In the genomic region with DNA sequence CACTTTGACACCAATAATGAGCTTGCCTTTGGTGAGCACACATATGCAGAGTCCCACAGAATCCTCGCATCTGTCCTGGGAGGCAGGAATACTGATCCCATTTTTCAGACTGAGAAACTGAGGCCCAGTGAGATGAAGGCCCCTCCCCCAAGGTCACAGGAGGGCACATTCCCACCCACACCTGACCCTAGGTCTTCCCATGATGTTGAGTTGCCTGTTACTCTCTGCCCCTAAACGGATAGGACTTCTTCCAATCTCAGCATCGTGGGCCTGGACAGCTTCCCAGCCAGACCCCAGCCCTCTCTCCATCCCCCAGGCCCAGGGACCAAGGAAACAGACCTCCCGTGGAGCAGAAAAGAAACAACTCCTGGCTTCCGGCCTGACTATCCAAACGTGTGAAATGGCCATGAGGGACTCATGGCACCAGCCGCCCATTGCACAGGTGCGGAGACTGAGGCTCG, we compare ENCODE assay signal across 8 cellular contexts. TPM values are rescaled to one million over a fixed set of nuclear protein-coding genes. Genes with fewer than 3 reads are reported as not detected.
DNase-seq lines count a peak whose midpoint lies in the region; ATAC-seq and TF ChIP-seq lines count a peak whose summit lies in the region.

No MANE protein-coding gene starts in this region.

- peak overlapping the region; percentile 81 for H3K9ac ChIP-seq in BLaER1
- H3K9ac ChIP-seq in mucosa of rectum (ENCODE audit: low read depth in 1 of 2, low read length in 2 of 2): peak overlapping the region; percentile 75 to 87

- TF ChIP-seq CTCF in MCF 10A (IDR thresholded peaks at IDR 0.05; ENCODE audit: unreplicated experiment): no peak

- no peaks in the 10 kb centered on the region for H3K9me3 Mint-ChIP-seq in MCF 10A (ENCODE audit: unreplicated experiment)

- POLR2A ChIA-PET in MCF 10A (lab: Yijun Ruan, JAX): interaction anchor here (1.0 to 1.8 kb wide), 5 partner anchors 9 to 933 kb away, joined by 3 to 6 read pairs (median 3); partner anchors contain the start of gene URM1

- peaks cover 31% of the 10 kb centered on the region for H4K20me1 ChIP-seq in BLaER1

- peak overlapping the region; percentile 79 for H3K27ac ChIP-seq in BLaER1
- peak overlapping the region; percentile 63 to 71 for H3K27ac ChIP-seq in mucosa of rectum (ENCODE audit: low read depth in 2 of 2, low read length in 2 of 2)

- H3K27me3 ChIP-seq in BLaER1: no peaks in the 10 kb centered on the region
- H3K27me3 ChIP-seq in mucosa of rectum (ENCODE audit: control insufficient read depth in 2 of 2, insufficient read depth in 2 of 2, low read length in 2 of 2): no peaks in the 10 kb centered on the region

- H3K4me1 ChIP-seq in BLaER1 (peaks cover 74% of the 10 kb centered on the region), mucosa of rectum (ENCODE audit: control insufficient read depth in 2 of 2, insufficient read depth in 2 of 2, low read length in 2 of 2) (peaks cover 11 to 22% of the 10 kb centered on the region in 2 donors)

- no TSS peak for BruUV-seq in MCF 10A (replicated peaks; lab: Mats Ljungman, UMichigan)

- H3K4me3 ChIP-seq in BLaER1: peak overlapping the region; percentile 83
- peak overlapping the region; percentile 82 to 86 for H3K4me3 ChIP-seq in mucosa of rectum (ENCODE audit: low read length in 2 of 2)

- H3K9me3 ChIP-seq in BLaER1 (no peaks in the 10 kb centered on the region), mucosa of rectum (ENCODE audit: control insufficient read depth in 2 of 2, low read length in 2 of 2) (no peaks in the 10 kb centered on the region)

- H3K36me3 ChIP-seq in BLaER1 (no peaks in the 10 kb centered on the region), mucosa of rectum (ENCODE audit: control insufficient read depth in 2 of 2, insufficient read depth in 2 of 2, low read length in 2 of 2) (no peaks in the 10 kb centered on the region)

- H3K4me1 Mint-ChIP-seq in MCF 10A (ENCODE audit: insufficient read depth, unreplicated experiment): peaks cover 22% of the 10 kb centered on the region

- CTCF ChIA-PET in MCF 10A (lab: Yijun Ruan, JAX): interaction anchor here (1.0 kb wide), 1 partner anchor 8 kb away, joined by 5 read pairs; no protein-coding TSS in a partner anchor

- peak; percentile 5 for ATAC-seq in HG03175 (IDR thresholded peaks at IDR 0.05; ENCODE audit: unreplicated experiment)
- ATAC-seq in GM18520 (IDR thresholded peaks at IDR 0.05; ENCODE audit: unreplicated experiment): no peak

- peak overlapping the region; percentile 97 for H3K4me2 ChIP-seq in BLaER1

- DNase-seq in MCF 10A (ENCODE audit: unreplicated experiment) (no peak), NCI-H510A (lab: John Stamatoyannopoulos, UW) (no peak), NCI-H1105 treated with DMSO at 0.1 percent for 48 hours (lab: John Stamatoyannopoulos, UW) (no peak), HuH-7 (ENCODE audit: low spot score) (no peak)

- no peaks in the 10 kb centered on the region for H3K27me3 Mint-ChIP-seq in MCF 10A (ENCODE audit: insufficient read depth, unreplicated experiment)

- H3K27ac Mint-ChIP-seq in MCF 10A (ENCODE audit: low read depth, unreplicated experiment): peak overlapping the region; percentile 79

- intact Hi-C loops in MCF 10A (cut with micrococcal nuclease): no loop called here

- peak overlapping the region; percentile 78 for H3K4me3 Mint-ChIP-seq in MCF 10A (ENCODE audit: unreplicated experiment)

- H3K36me3 Mint-ChIP-seq in MCF 10A (ENCODE audit: insufficient read depth, unreplicated experiment): peaks cover under 1% of the 10 kb centered on the region

RNA-seq across cellular contexts. Expression of gene SH3GLB2, which starts 0.9 kb away (rescaled TPM):
- total RNA-seq in MCF 10A (2022): 51.7 and 58.3 TPM in 2 replicates

RNA-seq across cellular contexts. Expression of gene MIGA2, which starts 9.2 kb away (rescaled TPM):
- total RNA-seq in MCF 10A (2022): 28.6 and 28.7 TPM in 2 replicates

RNA-seq across cellular contexts. Expression of gene DOLPP1, which starts 53.7 kb away (rescaled TPM):
- total RNA-seq in MCF 10A (2022): 16.3 and 18.5 TPM in 2 replicates
